ENCODE assay signal across 8 cellular contexts in the genomic region with DNA sequence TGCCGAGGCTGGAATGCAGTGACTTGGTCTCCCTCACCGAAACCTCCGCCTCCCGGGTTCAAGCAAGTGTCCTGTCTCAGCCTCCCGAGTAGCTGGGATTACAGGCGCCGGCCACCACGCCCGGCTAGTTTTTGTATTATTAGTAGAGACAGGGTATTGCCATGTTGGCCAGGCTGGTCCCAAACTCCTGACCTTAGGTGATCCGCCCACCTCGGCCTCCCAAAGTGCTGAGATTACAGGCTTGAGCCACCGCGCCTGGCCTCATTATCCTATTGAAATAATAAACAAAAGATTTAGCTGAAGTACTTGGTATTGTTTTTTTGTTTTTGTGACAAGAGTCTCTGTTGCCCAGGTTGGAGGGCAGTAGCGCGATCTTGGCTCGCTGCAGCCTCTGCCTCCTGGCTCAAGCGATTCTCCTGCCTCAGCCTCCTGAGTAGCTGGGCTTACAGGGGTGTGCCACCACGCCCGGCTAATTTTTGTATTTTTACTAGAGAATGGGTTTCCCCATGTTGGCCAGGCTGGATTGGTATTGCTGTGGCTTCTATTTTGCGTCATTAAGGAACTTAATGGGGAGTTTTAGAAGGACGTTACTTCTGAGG. TPM values are rescaled to one million over a fixed set of nuclear protein-coding genes. Genes with fewer than 3 reads are reported as not detected.
A peak's percentile ranks its signal among the peaks of the same experiment; 100 is the strongest.
DNase-seq lines count a peak whose midpoint lies in the region; ATAC-seq and TF ChIP-seq lines count a peak whose summit lies in the region.

No MANE protein-coding gene starts in this region.

- no peaks in the 10 kb centered on the region for H3K9me3 ChIP-seq in HCT116 (ENCODE audit: control insufficient read depth in 1 of 2, insufficient read depth in 1 of 2, low read depth in 1 of 2, low read length in 2 of 2)
- no peaks in the 10 kb centered on the region for H3K9me3 ChIP-seq in skeletal muscle tissue (ENCODE audit: control insufficient read depth in 3 of 3, low read length in 3 of 3)

- TF ChIP-seq POLR2A in HCT116 (IDR thresholded peaks at IDR 0.05; ENCODE audit: borderline replicate concordance, extremely low read depth, insufficient read depth, insufficient read length), result no peak

- H4K20me1 ChIP-seq in HCT116 (ENCODE audit: insufficient read depth), result peaks cover 29% of the 10 kb centered on the region; the same call in 1 of the 2 replicates

- H3K9ac ChIP-seq in HCT116 (ENCODE audit: low read length) (peak overlapping the region; percentile 95), skeletal muscle tissue (ENCODE audit: low read depth in 1 of 3, low read length in 3 of 3) (peak overlapping the region; percentile 93 to 98 (median 94))

- H3K9me2 ChIP-seq in HCT116 (ENCODE audit: insufficient read depth), result no peaks in the 10 kb centered on the region

- H3K4me3 ChIP-seq in HCT116 (replicated peaks in 1 of 2; ENCODE audit: low read depth in 1 of 2, low read length in 2 of 2) (peak overlapping the region; percentile 77 to 89), skeletal muscle tissue (ENCODE audit: low read length in 3 of 3) (peak overlapping the region in 2 of 3 donors; percentile 89 to 98)

- no peak for DNase-seq in HCT116 (ENCODE audit: low read depth, low spot score)
- DNase-seq in foreskin keratinocyte, result no peak
- DNase-seq in HT-29 (ENCODE audit: low spot score), result no peak
- DNase-seq in NCI-H2227 treated with DMSO at 0.1 percent for 48 hours (lab: John Stamatoyannopoulos, UW), result no peak
- no peak for DNase-seq in ureter (ENCODE audit: low spot score)

- no peak for TF ChIP-seq CTCF in HCT116 (IDR thresholded peaks at IDR 0.05 in 2 of 3, conservative IDR thresholded peaks at IDR 0.05 in 1 of 3; ENCODE audit: borderline replicate concordance in 1 of 3, insufficient read depth in 1 of 3, low read depth in 2 of 3, low read length in 2 of 3)
- TF ChIP-seq CTCF in VCaP (conservative IDR thresholded peaks at IDR 0.05), result no peak
- TF ChIP-seq CTCF in foreskin keratinocyte (conservative IDR thresholded peaks at IDR 0.05), result no peak

- no peaks in the 10 kb centered on the region for H3K27me3 ChIP-seq in HCT116 (ENCODE audit: insufficient read depth, low read length)
- H3K27me3 ChIP-seq in foreskin keratinocyte, result no peaks in the 10 kb centered on the region
- H3K27me3 ChIP-seq in skeletal muscle tissue (ENCODE audit: control insufficient read depth in 3 of 3, insufficient read depth in 3 of 3, low read length in 3 of 3), result no peaks in the 10 kb centered on the region

- peaks cover 11 to 20% of the 10 kb centered on the region in 2 experiments; a peak in 3 of 4 replicates for H3K4me1 ChIP-seq in HCT116 (ENCODE audit: control insufficient read depth in 1 of 2, insufficient read depth in 2 of 2, low read length in 2 of 2)
- peaks cover 4% of the 10 kb centered on the region for H3K4me1 ChIP-seq in foreskin keratinocyte
- H3K4me1 ChIP-seq in skeletal muscle tissue (ENCODE audit: control insufficient read depth in 3 of 3, insufficient read depth in 3 of 3, low read length in 3 of 3), result peaks cover 12 to 38% (median 22%) of the 10 kb centered on the region in 3 donors

- POLR2A ChIA-PET in HCT116 (lab: Charles Lee), result no interaction called here

- peaks cover 58% of the 10 kb centered on the region for H3K79me2 ChIP-seq in HCT116 (ENCODE audit: insufficient read depth, low read length)

- CTCF ChIA-PET in HCT116 (lab: Charles Lee), result no interaction called here

- intact Hi-C loops in HCT116 (cut with micrococcal nuclease), result no loop called here

- ATAC-seq in HCT116 (no peak), foreskin keratinocyte (no peak), GM21526 (IDR thresholded peaks at IDR 0.05; ENCODE audit: low FRiP score, unreplicated experiment) (no peak)

- H2AFZ ChIP-seq in HCT116 (ENCODE audit: low read depth, low read length, poor library complexity, severe bottlenecking), result no peak overlapping the region

- TF ChIP-seq RAD21 in HCT116 (IDR thresholded peaks at IDR 0.05; ENCODE audit: low read depth), result no peak

- peak overlapping the region; percentile 88 for H3K4me2 ChIP-seq in HCT116 (ENCODE audit: low read length)

- H3K27ac ChIP-seq in HCT116 (ENCODE audit: low read depth, low read length) (peak overlapping the region; percentile 58), VCaP (peak overlapping the region; percentile 90; the same call in 1 of the 2 replicates), foreskin keratinocyte (peak overlapping the region; percentile 97), skeletal muscle tissue (ENCODE audit: low read depth, low read length) (no peak overlapping the region)

- BruUV-seq in HCT116 (replicated peaks; lab: Mats Ljungman, UMichigan), result no TSS peak

- H3K36me3 ChIP-seq in HCT116 (ENCODE audit: control insufficient read depth in 1 of 2, insufficient read depth in 2 of 2, low read length in 2 of 2), result peaks cover 42 to 60% of the 10 kb centered on the region in 2 experiments; a peak in 3 of 4 replicates
- peaks cover 38 to 41% (median 39%) of the 10 kb centered on the region in 3 donors for H3K36me3 ChIP-seq in skeletal muscle tissue (ENCODE audit: control insufficient read depth in 3 of 3, insufficient read depth in 3 of 3, low read length in 3 of 3)

- RAD21 ChIA-PET in HCT116 (lab: Charles Lee; ENCODE audit: low non-redundant PET in 1 of 2, low total read pairs in 2 of 2, uncharacterized antibody in 2 of 2, unreplicated experiment in 2 of 2), result no interaction called here

TF ChIP-seq in HCT116, 20 proteins besides CTCF, POLR2A, EP300 and RAD21:
- TF ChIP-seq FOSL1 (IDR thresholded peaks at IDR 0.05; ENCODE audit: low read depth), result no peak
- TF ChIP-seq ZNF274 (IDR thresholded peaks at IDR 0.05; ENCODE audit: low read depth, low read length), result no peak

RNA-seq across cellular contexts. Expression of gene RPL35A, which starts 1.5 kb away (rescaled TPM):
- total RNA-seq in HCT116 (2021; ENCODE audit: unreplicated experiment) (1,465 TPM), foreskin keratinocyte (1,189 and 1,229 TPM in 2 replicates), skeletal muscle tissue (1,632 TPM), ureter (1,104 TPM)
- polyA plus RNA-seq in HCT116 (2012), result 1,622 and 1,968 TPM in 2 replicates
- 1,932 and 1,962 TPM in 2 replicates for polyA plus RNA-seq in foreskin keratinocyte
- total RNA-seq in HT-29 (2014; rRNA removed; shearing (Covaris generic)), result 587 and 710 TPM in 2 replicates

RNA-seq across cellular contexts. Expression of gene LMLN, which starts 8.5 kb away (rescaled TPM):
- total RNA-seq in HCT116 (2021; ENCODE audit: unreplicated experiment), result 7.2 TPM
- polyA plus RNA-seq in HCT116 (2012), result 2.9 and 3.5 TPM in 2 replicates
- 3.5 and 4.5 TPM in 2 replicates for total RNA-seq in foreskin keratinocyte
- 0.75 and 0.93 TPM in 2 replicates for polyA plus RNA-seq in foreskin keratinocyte
- total RNA-seq in skeletal muscle tissue, result 4.2 TPM
- 1.1 and 1.3 TPM in 2 replicates for total RNA-seq in HT-29 (2014; rRNA removed; shearing (Covaris generic))
- 11.2 TPM for total RNA-seq in ureter
